Comparison of ENCODE assay signal across 1 cellular context in genomic region chr1:229275005-229275404, GRCh38.
A peak's percentile ranks its signal among the peaks of the same experiment; 100 is the strongest.
TF ChIP-seq lines count a peak whose summit lies in the region.

No MANE protein-coding gene starts in this region.

TF ChIP-seq in HEK293, 187 proteins besides CTCF, POLR2A, EP300 and RAD21 (continued from another document and continues in another):
- TF ChIP-seq REST (tag by site-specific recombination; IDR thresholded peaks at IDR 0.05) (no peak), ZNF785 (tag by site-specific recombination; IDR thresholded peaks at IDR 0.05) (no peak), ZNF366 (tag by site-specific recombination; conservative IDR thresholded peaks at IDR 0.05) (peak; percentile 73), PRDM10 (tag by site-specific recombination; IDR thresholded peaks at IDR 0.05) (no peak), ZNF398 (tag by site-specific recombination; IDR thresholded peaks at IDR 0.05) (no peak), PBX3 (CRISPR knock-in tag; IDR thresholded peaks at IDR 0.05) (no peak), ZNF561 (tag by site-specific recombination; IDR thresholded peaks at IDR 0.05; ENCODE audit: borderline replicate concordance) (no peak), ZNF175 (tag by site-specific recombination; IDR thresholded peaks at IDR 0.05) (no peak), ZBTB20 (tag by site-specific recombination; IDR thresholded peaks at IDR 0.05) (no peak), ZNF114 (tag by site-specific recombination; IDR thresholded peaks at IDR 0.05) (no peak), ATF2 (tag by site-specific recombination; IDR thresholded peaks at IDR 0.05; ENCODE audit: low read depth) (peak; percentile 97), ZFP41 (tag by site-specific recombination; IDR thresholded peaks at IDR 0.05; ENCODE audit: borderline replicate concordance) (no peak), ZBTB48 (tag by site-specific recombination; IDR thresholded peaks at IDR 0.05) (peak; percentile 65), FEZF1 (tag by site-specific recombination; IDR thresholded peaks at IDR 0.05) (no peak), ZNF513 (tag by site-specific recombination; IDR thresholded peaks at IDR 0.05) (no peak; the same call in 1 of the 2 replicates), ZNF341 (tag by site-specific recombination; IDR thresholded peaks at IDR 0.05; ENCODE audit: low read depth) (no peak), ZNF292 (tag by site-specific recombination; IDR thresholded peaks at IDR 0.05; ENCODE audit: borderline replicate concordance, low read depth) (no peak), ZNF2 (tag by site-specific recombination; IDR thresholded peaks at IDR 0.05) (no peak), ZNF18 (tag by site-specific recombination; IDR thresholded peaks at IDR 0.05) (no peak), MYNN (tag by site-specific recombination; IDR thresholded peaks at IDR 0.05; ENCODE audit: borderline replicate concordance) (no peak), ZNF555 (tag by site-specific recombination; conservative IDR thresholded peaks at IDR 0.05) (no peak), HOXD13 (CRISPR knock-in tag; IDR thresholded peaks at IDR 0.05; ENCODE audit: borderline replicate concordance) (no peak), ZNF391 (tag by site-specific recombination; IDR thresholded peaks at IDR 0.05; ENCODE audit: borderline replicate concordance, low read depth) (no peak), BCL6B (tag by site-specific recombination; IDR thresholded peaks at IDR 0.05) (no peak), ZNF660 (tag by site-specific recombination; IDR thresholded peaks at IDR 0.05) (no peak; the same call in 1 of the 2 replicates), ZNF560 (tag by site-specific recombination; IDR thresholded peaks at IDR 0.05; ENCODE audit: borderline replicate concordance) (no peak), ZNF639 (tag by site-specific recombination; IDR thresholded peaks at IDR 0.05) (0 out of 2 replicates have a peak, but pooled peaks have one; percentile 54), ZNF394 (tag by site-specific recombination; IDR thresholded peaks at IDR 0.05; ENCODE audit: borderline replicate concordance) (no peak), ZNF488 (tag by site-specific recombination; IDR thresholded peaks at IDR 0.05) (no peak), ZNF692 (tag by site-specific recombination; IDR thresholded peaks at IDR 0.05) (0 out of 2 replicates have a peak, but pooled peaks have one; percentile 17), GFI1B (tag by site-specific recombination; IDR thresholded peaks at IDR 0.05) (0 out of 2 replicates have a peak, but pooled peaks have one; percentile 28), ZNF324 (tag by site-specific recombination; IDR thresholded peaks at IDR 0.05) (no peak), ZNF544 (tag by site-specific recombination; IDR thresholded peaks at IDR 0.05) (no peak), ZNF10 (tag by site-specific recombination; IDR thresholded peaks at IDR 0.05) (peak; percentile 73), ZNF558 (tag by site-specific recombination; IDR thresholded peaks at IDR 0.05) (0 out of 2 replicates have a peak, but pooled peaks have one; percentile 62), ZNF404 (tag by site-specific recombination; IDR thresholded peaks at IDR 0.05) (no peak), BCL11A (tag by site-specific recombination; IDR thresholded peaks at IDR 0.05; ENCODE audit: low read depth) (0 out of 2 replicates have a peak, but pooled peaks have one; percentile 14)
